24 cellular contexts compared by ENCODE assay signal in genomic region chr3:140185375-140185774, GRCh38.
"Had no signal": no experiment of that assay in that cellular context is flagged by ENCODE, and none has a peak within 500 bp of the region (broad histone marks: within the 10 kb centered on the region; RNA-seq: fewer than 3 reads in every experiment).

No MANE protein-coding gene starts in this region.

- H3K9me3 ChIP-seq: esophagus squamous epithelium, pancreas, prostate gland, spleen, vagina had no signal

- H3K27me3 ChIP-seq: esophagus squamous epithelium, pancreas, spleen, vagina had no signal

- H3K36me3 ChIP-seq: esophagus squamous epithelium, pancreas, prostate gland, spleen, vagina, WERI-Rb-1 had no signal

- H3K4me1 ChIP-seq: spleen had no signal

- H3K4me3 ChIP-seq: esophagus squamous epithelium, pancreas, prostate gland, spleen, vagina had no signal

- H3K27ac ChIP-seq: prostate gland, spleen, WERI-Rb-1 had no signal

- DNase-seq: activated CD4-positive, alpha-beta memory T cell treated with anti-CD3 and anti-CD28 coated beads, Interleukin-2, amount 10 ng/mL, durations not matched to agents 7 days and 5 days; activated CD4-positive, alpha-beta T cell treated with anti-CD3 and anti-CD28 coated beads for 1 hour; activated CD4-positive, alpha-beta T cell treated with anti-CD3 and anti-CD28 coated beads, Interleukin-2, amount 10 ng/mL, durations not matched to agents 7 days and 5 days; activated CD8-positive, alpha-beta memory T cell treated with anti-CD3 and anti-CD28 coated beads, Interleukin-2, amount 50 U/mL, for 48 hours; activated gamma-delta T cell; activated naive CD4-positive, alpha-beta T cell treated with anti-CD3 and anti-CD28 coated beads, Interleukin-2, amount 10 ng/mL, durations not matched to agents 7 days and 5 days; activated naive CD8-positive, alpha-beta T cell treated with anti-CD3 and anti-CD28 coated beads, Interleukin-2, amount 10 ng/mL, durations not matched to agents 7 days and 5 days; activated T-cell treated with anti-CD3 and anti-CD28 coated beads, Interleukin-2, amount 50 U/mL, for 24 hours; central memory CD4-positive, alpha-beta T cell; dermis blood vessel endothelial cell; effector CD4-positive, alpha-beta T cell; esophagus squamous epithelium; foreskin melanocyte; naive thymus-derived CD4-positive, alpha-beta T cell; nucleus accumbens; pancreas; spleen; stimulated activated naive CD4-positive, alpha-beta T cell treated with Interleukin-2 at 50 U/mL for 16 hours; SW 1271; T-helper 17 cell; T1000; WERI-Rb-1 had no signal

- ATAC-seq: naive thymus-derived CD4-positive, alpha-beta T cell; T-helper 17 cell had no signal
